ENCODE assay signal across 1 cellular context in the genomic region with DNA sequence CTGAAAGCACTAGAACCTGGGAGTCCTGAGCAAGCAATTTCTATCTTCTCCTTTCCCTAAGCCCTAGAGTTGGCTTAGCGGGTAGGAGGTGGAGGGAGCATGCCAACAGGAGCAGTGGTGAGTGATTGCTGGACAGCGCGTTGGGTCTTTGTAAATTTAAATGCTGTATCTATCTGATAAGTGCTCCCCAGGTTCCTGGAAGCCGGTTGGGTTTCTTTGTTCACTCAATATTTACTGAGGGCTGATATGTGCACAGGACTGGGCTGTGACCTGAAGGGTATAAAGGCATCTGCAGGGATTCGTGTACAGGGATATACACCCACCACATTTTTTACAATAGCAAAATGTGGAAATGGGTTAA.
TF ChIP-seq lines count a peak whose summit lies in the region.

No MANE protein-coding gene starts in this region.

TF ChIP-seq in HepG2, 621 proteins besides CTCF, POLR2A, EP300 and RAD21 (continued from another document and continues in another):
- TF ChIP-seq, protein P1, sequence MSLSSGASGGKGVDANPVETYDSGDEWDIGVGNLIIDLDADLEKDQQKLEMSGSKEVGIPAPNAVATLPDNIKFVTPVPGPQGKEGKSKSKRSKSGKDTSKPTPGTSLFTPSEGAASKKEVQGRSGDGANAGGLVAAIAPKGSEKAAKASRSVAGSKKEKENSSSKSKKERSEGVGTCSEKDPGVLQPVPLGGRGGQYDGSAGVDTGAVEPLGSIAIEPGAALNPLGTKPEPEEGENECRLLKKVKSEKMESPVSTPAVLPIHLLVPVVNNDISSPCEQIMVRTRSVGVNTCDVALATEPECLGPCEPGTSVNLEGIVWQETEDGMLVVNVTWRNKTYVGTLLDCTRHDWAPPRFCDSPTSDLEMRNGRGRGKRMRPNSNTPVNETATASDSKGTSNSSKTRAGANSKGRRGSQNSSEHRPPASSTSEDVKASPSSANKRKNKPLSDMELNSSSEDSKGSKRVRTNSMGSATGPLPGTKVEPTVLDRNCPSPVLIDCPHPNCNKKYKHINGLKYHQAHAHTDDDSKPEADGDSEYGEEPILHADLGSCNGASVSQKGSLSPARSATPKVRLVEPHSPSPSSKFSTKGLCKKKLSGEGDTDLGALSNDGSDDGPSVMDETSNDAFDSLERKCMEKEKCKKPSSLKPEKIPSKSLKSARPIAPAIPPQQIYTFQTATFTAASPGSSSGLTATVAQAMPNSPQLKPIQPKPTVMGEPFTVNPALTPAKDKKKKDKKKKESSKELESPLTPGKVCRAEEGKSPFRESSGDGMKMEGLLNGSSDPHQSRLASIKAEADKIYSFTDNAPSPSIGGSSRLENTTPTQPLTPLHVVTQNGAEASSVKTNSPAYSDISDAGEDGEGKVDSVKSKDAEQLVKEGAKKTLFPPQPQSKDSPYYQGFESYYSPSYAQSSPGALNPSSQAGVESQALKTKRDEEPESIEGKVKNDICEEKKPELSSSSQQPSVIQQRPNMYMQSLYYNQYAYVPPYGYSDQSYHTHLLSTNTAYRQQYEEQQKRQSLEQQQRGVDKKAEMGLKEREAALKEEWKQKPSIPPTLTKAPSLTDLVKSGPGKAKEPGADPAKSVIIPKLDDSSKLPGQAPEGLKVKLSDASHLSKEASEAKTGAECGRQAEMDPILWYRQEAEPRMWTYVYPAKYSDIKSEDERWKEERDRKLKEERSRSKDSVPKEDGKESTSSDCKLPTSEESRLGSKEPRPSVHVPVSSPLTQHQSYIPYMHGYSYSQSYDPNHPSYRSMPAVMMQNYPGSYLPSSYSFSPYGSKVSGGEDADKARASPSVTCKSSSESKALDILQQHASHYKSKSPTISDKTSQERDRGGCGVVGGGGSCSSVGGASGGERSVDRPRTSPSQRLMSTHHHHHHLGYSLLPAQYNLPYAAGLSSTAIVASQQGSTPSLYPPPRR (CRISPR knock-in tag; IDR thresholded peaks at IDR 0.05; ENCODE audit: borderline replicate concordance), result no peak
- TF ChIP-seq, protein P2, sequence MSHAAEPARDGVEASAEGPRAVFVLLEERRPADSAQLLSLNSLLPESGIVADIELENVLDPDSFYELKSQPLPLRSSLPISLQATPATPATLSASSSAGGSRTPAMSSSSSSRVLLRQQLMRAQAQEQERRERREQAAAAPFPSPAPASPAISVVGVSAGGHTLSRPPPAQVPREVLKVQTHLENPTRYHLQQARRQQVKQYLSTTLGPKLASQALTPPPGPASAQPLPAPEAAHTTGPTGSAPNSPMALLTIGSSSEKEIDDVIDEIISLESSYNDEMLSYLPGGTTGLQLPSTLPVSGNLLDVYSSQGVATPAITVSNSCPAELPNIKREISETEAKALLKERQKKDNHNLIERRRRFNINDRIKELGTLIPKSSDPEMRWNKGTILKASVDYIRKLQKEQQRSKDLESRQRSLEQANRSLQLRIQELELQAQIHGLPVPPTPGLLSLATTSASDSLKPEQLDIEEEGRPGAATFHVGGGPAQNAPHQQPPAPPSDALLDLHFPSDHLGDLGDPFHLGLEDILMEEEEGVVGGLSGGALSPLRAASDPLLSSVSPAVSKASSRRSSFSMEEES (CRISPR knock-in tag; IDR thresholded peaks at IDR 0.05), result no peak
- TF ChIP-seq ARHGAP35 (CRISPR knock-in tag; IDR thresholded peaks at IDR 0.05; ENCODE audit: borderline replicate concordance), result no peak
- TF ChIP-seq CEBPG (CRISPR knock-in tag; IDR thresholded peaks at IDR 0.05), result no peak
- TF ChIP-seq PAWR (CRISPR knock-in tag; IDR thresholded peaks at IDR 0.05; ENCODE audit: borderline replicate concordance), result no peak
- TF ChIP-seq, protein P3, sequence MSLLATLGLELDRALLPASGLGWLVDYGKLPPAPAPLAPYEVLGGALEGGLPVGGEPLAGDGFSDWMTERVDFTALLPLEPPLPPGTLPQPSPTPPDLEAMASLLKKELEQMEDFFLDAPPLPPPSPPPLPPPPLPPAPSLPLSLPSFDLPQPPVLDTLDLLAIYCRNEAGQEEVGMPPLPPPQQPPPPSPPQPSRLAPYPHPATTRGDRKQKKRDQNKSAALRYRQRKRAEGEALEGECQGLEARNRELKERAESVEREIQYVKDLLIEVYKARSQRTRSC (CRISPR knock-in tag; IDR thresholded peaks at IDR 0.05; ENCODE audit: low read depth), result no peak
- TF ChIP-seq CEBPB (IDR thresholded peaks at IDR 0.05; ENCODE audit: borderline replicate concordance, low read depth, low read length), result no peak
- TF ChIP-seq NR2F6 (IDR thresholded peaks at IDR 0.05), result no peak
- no peak for TF ChIP-seq NR2F6 (CRISPR knock-in tag; IDR thresholded peaks at IDR 0.05)
- TF ChIP-seq SALL2 (CRISPR knock-in tag; IDR thresholded peaks at IDR 0.05), result no peak
- TF ChIP-seq RNF2 (conservative IDR thresholded peaks at IDR 0.05; ENCODE audit: low read depth), result no peak
- TF ChIP-seq ZNF383 (CRISPR knock-in tag; IDR thresholded peaks at IDR 0.05; ENCODE audit: borderline replicate concordance), result no peak
- TF ChIP-seq ZNF569 (CRISPR knock-in tag; IDR thresholded peaks at IDR 0.05; ENCODE audit: borderline replicate concordance), result no peak
- no peak for TF ChIP-seq ZNF329 (CRISPR knock-in tag; IDR thresholded peaks at IDR 0.05; ENCODE audit: low read depth)
- no peak for TF ChIP-seq RFX3 (CRISPR knock-in tag; IDR thresholded peaks at IDR 0.05)
- TF ChIP-seq CCAR2 (optimal IDR thresholded peaks at IDR 0.05; ENCODE audit: low read depth, low read length), result no peak
- no peak for TF ChIP-seq HMG20A (CRISPR knock-in tag; IDR thresholded peaks at IDR 0.05; ENCODE audit: borderline replicate concordance)
- TF ChIP-seq ZNF746 (CRISPR knock-in tag; IDR thresholded peaks at IDR 0.05), result no peak
- no peak for TF ChIP-seq ZNF607 (CRISPR knock-in tag; IDR thresholded peaks at IDR 0.05; ENCODE audit: borderline replicate concordance)
- TF ChIP-seq, protein P4, sequence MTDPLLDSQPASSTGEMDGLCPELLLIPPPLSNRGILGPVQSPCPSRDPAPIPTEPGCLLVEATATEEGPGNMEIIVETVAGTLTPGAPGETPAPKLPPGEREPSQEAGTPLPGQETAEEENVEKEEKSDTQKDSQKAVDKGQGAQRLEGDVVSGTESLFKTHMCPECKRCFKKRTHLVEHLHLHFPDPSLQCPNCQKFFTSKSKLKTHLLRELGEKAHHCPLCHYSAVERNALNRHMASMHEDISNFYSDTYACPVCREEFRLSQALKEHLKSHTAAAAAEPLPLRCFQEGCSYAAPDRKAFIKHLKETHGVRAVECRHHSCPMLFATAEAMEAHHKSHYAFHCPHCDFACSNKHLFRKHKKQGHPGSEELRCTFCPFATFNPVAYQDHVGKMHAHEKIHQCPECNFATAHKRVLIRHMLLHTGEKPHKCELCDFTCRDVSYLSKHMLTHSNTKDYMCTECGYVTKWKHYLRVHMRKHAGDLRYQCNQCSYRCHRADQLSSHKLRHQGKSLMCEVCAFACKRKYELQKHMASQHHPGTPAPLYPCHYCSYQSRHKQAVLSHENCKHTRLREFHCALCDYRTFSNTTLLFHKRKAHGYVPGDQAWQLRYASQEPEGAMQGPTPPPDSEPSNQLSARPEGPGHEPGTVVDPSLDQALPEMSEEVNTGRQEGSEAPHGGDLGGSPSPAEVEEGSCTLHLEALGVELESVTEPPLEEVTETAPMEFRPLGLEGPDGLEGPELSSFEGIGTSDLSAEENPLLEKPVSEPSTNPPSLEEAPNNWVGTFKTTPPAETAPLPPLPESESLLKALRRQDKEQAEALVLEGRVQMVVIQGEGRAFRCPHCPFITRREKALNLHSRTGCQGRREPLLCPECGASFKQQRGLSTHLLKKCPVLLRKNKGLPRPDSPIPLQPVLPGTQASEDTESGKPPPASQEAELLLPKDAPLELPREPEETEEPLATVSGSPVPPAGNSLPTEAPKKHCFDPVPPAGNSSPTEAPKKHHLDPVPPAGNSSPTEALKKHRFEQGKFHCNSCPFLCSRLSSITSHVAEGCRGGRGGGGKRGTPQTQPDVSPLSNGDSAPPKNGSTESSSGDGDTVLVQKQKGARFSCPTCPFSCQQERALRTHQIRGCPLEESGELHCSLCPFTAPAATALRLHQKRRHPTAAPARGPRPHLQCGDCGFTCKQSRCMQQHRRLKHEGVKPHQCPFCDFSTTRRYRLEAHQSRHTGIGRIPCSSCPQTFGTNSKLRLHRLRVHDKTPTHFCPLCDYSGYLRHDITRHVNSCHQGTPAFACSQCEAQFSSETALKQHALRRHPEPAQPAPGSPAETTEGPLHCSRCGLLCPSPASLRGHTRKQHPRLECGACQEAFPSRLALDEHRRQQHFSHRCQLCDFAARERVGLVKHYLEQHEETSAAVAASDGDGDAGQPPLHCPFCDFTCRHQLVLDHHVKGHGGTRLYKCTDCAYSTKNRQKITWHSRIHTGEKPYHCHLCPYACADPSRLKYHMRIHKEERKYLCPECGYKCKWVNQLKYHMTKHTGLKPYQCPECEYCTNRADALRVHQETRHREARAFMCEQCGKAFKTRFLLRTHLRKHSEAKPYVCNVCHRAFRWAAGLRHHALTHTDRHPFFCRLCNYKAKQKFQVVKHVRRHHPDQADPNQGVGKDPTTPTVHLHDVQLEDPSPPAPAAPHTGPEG (CRISPR knock-in tag; IDR thresholded peaks at IDR 0.05), result no peak
- TF ChIP-seq, protein P5, sequence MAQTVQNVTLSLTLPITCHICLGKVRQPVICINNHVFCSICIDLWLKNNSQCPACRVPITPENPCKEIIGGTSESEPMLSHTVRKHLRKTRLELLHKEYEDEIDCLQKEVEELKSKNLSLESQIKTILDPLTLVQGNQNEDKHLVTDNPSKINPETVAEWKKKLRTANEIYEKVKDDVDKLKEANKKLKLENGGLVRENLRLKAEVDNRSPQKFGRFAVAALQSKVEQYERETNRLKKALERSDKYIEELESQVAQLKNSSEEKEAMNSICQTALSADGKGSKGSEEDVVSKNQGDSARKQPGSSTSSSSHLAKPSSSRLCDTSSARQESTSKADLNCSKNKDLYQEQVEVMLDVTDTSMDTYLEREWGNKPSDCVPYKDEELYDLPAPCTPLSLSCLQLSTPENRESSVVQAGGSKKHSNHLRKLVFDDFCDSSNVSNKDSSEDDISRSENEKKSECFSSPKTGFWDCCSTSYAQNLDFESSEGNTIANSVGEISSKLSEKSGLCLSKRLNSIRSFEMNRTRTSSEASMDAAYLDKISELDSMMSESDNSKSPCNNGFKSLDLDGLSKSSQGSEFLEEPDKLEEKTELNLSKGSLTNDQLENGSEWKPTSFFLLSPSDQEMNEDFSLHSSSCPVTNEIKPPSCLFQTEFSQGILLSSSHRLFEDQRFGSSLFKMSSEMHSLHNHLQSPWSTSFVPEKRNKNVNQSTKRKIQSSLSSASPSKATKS (CRISPR knock-in tag; IDR thresholded peaks at IDR 0.05), result no peak
- TF ChIP-seq SNAPC2 (CRISPR knock-in tag; IDR thresholded peaks at IDR 0.05), result no peak
- TF ChIP-seq RFX1 (IDR thresholded peaks at IDR 0.05), result no peak
- no peak for TF ChIP-seq ZEB1 (IDR thresholded peaks at IDR 0.05; ENCODE audit: insufficient replicate concordance, low read depth)
- TF ChIP-seq, protein P6, sequence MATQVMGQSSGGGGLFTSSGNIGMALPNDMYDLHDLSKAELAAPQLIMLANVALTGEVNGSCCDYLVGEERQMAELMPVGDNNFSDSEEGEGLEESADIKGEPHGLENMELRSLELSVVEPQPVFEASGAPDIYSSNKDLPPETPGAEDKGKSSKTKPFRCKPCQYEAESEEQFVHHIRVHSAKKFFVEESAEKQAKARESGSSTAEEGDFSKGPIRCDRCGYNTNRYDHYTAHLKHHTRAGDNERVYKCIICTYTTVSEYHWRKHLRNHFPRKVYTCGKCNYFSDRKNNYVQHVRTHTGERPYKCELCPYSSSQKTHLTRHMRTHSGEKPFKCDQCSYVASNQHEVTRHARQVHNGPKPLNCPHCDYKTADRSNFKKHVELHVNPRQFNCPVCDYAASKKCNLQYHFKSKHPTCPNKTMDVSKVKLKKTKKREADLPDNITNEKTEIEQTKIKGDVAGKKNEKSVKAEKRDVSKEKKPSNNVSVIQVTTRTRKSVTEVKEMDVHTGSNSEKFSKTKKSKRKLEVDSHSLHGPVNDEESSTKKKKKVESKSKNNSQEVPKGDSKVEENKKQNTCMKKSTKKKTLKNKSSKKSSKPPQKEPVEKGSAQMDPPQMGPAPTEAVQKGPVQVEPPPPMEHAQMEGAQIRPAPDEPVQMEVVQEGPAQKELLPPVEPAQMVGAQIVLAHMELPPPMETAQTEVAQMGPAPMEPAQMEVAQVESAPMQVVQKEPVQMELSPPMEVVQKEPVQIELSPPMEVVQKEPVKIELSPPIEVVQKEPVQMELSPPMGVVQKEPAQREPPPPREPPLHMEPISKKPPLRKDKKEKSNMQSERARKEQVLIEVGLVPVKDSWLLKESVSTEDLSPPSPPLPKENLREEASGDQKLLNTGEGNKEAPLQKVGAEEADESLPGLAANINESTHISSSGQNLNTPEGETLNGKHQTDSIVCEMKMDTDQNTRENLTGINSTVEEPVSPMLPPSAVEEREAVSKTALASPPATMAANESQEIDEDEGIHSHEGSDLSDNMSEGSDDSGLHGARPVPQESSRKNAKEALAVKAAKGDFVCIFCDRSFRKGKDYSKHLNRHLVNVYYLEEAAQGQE (IDR thresholded peaks at IDR 0.05; ENCODE audit: borderline replicate concordance in 1 of 2, low read depth in 1 of 2, low read length in 2 of 2), result peak in 1 of 2 experiments; percentile 80; a peak in 3 of 4 replicates
- no peak for TF ChIP-seq CHCHD3 (CRISPR knock-in tag; IDR thresholded peaks at IDR 0.05)
- TF ChIP-seq ZNF570 (CRISPR knock-in tag; IDR thresholded peaks at IDR 0.05; ENCODE audit: borderline replicate concordance), result no peak
- no peak for TF ChIP-seq NBN (conservative IDR thresholded peaks at IDR 0.05)
- TF ChIP-seq EZH2 (conservative IDR thresholded peaks at IDR 0.05; ENCODE audit: low read depth, low read length), result no peak
- TF ChIP-seq ZNF451 (CRISPR knock-in tag; IDR thresholded peaks at IDR 0.05), result no peak
- TF ChIP-seq ZFYVE20 (CRISPR knock-in tag; IDR thresholded peaks at IDR 0.05; ENCODE audit: borderline replicate concordance, low read depth), result no peak
- TF ChIP-seq HNRNPL (IDR thresholded peaks at IDR 0.05; ENCODE audit: low read depth, low read length), result no peak
- TF ChIP-seq GZF1 (CRISPR knock-in tag; IDR thresholded peaks at IDR 0.05), result no peak
- TF ChIP-seq ZNF24 (IDR thresholded peaks at IDR 0.05), result no peak
- TF ChIP-seq ZNF841 (CRISPR knock-in tag; IDR thresholded peaks at IDR 0.05; ENCODE audit: borderline replicate concordance), result no peak
- no peak for TF ChIP-seq MEF2D (CRISPR knock-in tag; IDR thresholded peaks at IDR 0.05)
- no peak for TF ChIP-seq SMAD1 (CRISPR knock-in tag; IDR thresholded peaks at IDR 0.05; ENCODE audit: borderline replicate concordance, low read depth)
- TF ChIP-seq, protein P7, sequence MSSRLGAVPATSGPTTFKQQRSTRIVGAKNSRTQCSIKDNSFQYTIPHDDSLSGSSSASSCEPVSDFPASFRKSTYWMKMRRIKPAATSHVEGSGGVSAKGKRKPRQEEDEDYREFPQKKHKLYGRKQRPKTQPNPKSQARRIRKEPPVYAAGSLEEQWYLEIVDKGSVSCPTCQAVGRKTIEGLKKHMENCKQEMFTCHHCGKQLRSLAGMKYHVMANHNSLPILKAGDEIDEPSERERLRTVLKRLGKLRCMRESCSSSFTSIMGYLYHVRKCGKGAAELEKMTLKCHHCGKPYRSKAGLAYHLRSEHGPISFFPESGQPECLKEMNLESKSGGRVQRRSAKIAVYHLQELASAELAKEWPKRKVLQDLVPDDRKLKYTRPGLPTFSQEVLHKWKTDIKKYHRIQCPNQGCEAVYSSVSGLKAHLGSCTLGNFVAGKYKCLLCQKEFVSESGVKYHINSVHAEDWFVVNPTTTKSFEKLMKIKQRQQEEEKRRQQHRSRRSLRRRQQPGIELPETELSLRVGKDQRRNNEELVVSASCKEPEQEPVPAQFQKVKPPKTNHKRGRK (CRISPR knock-in tag; IDR thresholded peaks at IDR 0.05), result no peak
- TF ChIP-seq, protein P8, sequence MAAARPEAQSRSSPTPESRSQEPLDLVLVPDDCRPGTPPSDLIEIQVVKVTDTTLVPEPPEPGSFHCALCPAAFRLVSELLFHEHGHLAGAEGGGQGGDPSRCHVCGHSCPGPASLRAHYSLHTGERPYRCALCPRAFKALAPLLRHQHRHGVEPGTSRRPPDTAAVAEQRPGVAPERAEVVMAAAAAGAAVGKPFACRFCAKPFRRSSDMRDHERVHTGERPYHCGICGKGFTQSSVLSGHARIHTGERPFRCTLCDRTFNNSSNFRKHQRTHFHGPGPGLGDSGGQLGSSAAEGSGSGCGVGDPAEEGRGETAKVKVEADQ (CRISPR knock-in tag; IDR thresholded peaks at IDR 0.05; ENCODE audit: borderline replicate concordance), result no peak
